27 cellular contexts compared by ENCODE assay signal in genomic region chr4:113998026-113998425, GRCh38. TPM values are rescaled to one million over a fixed set of nuclear protein-coding genes. Genes with fewer than 3 reads are reported as not detected.
"Had no signal": no experiment of that assay in that cellular context is flagged by ENCODE, and none has a peak within 500 bp of the region (broad histone marks: within the 10 kb centered on the region; RNA-seq: fewer than 3 reads in every experiment).

No MANE protein-coding gene starts in this region.

- H3K36me3 Mint-ChIP-seq: activated naive CD8-positive, alpha-beta T cell treated with anti-CD3 and anti-CD28 coated beads for 36 hours; brain; naive thymus-derived CD4-positive, alpha-beta T cell had no signal

- H3K4me1 ChIP-seq: adrenal gland, esophagus muscularis mucosa, heart right ventricle, right lobe of liver, upper lobe of left lung had no signal

- H3K9me3 ChIP-seq: adrenal gland, ascending aorta, esophagus muscularis mucosa, heart right ventricle, ovary, right lobe of liver, thoracic aorta, upper lobe of left lung, vagina had no signal

- H3K4me3 ChIP-seq: adrenal gland, ascending aorta, cardiac muscle cell, esophagus muscularis mucosa, heart right ventricle, ovary, right lobe of liver, thoracic aorta, upper lobe of left lung, vagina had no signal

- H3K27me3 ChIP-seq: adrenal gland, ascending aorta, cardiac muscle cell, esophagus muscularis mucosa, heart right ventricle, ovary, right lobe of liver, upper lobe of left lung, vagina had no signal

- DNase-seq: activated B cell treated with CpG ODN at 0.5 μM for 24 hours; activated CD4-positive, alpha-beta T cell treated with anti-CD3 and anti-CD28 coated beads for 4 hours; activated CD4-positive, alpha-beta T cell treated with anti-CD3 and anti-CD28 coated beads, Interleukin-2, amount 50 U/mL, for 4 hours; activated effector memory CD4-positive, alpha-beta T cell treated with anti-CD3 and anti-CD28 coated beads, Interleukin-2, amount 50 U/mL, for 16 hours; activated naive CD4-positive, alpha-beta T cell treated with anti-CD3 and anti-CD28 coated beads for 36 hours; activated naive CD8-positive, alpha-beta T cell treated with anti-CD3 and anti-CD28 coated beads for 36 hours; activated T-cell treated with anti-CD3 and anti-CD28 coated beads for 4 hours; activated T-cell treated with anti-CD3 and anti-CD28 coated beads, Interleukin-2, amount 50 U/mL, for 72 hours; adrenal gland; foreskin melanocyte; heart right ventricle; left ventricle myocardium superior; naive thymus-derived CD4-positive, alpha-beta T cell; ovary; right lobe of liver; stimulated activated CD4-positive, alpha-beta T cell treated with anti-CD3 and anti-CD28 coated beads, Interleukin-4, amount 100 ng/mL, for 1 hour; T-helper 2 cell; upper lobe of left lung had no signal

- H3K4me3 Mint-ChIP-seq: activated B cell treated with CpG ODN at 0.5 μM for 24 hours; activated naive CD4-positive, alpha-beta T cell treated with anti-CD3 and anti-CD28 coated beads for 36 hours; activated naive CD8-positive, alpha-beta T cell treated with anti-CD3 and anti-CD28 coated beads for 36 hours; activated T-cell treated with anti-CD3 and anti-CD28 coated beads, Interleukin-2, amount 50 U/mL, for 72 hours; brain; dendritic cell treated with granulocyte-macrophage colony-stimulating factor and Interleukin-4, amounts not matched to agents 40 ng/mL and 50 ng/mL, for 4 days; naive thymus-derived CD4-positive, alpha-beta T cell; stimulated activated naive CD8-positive, alpha-beta T cell treated with anti-CD3 and anti-CD28 coated beads, Interleukin-15, Interleukin-2, amounts not matched to agents 100 ng/mL and 50 ng/mL, for 24 hours had no signal

- H3K4me1 Mint-ChIP-seq: activated B cell treated with CpG ODN at 0.5 μM for 24 hours had no signal

- H3K36me3 ChIP-seq: adrenal gland, ascending aorta, cardiac muscle cell, esophagus muscularis mucosa, heart right ventricle, ovary, right lobe of liver, thoracic aorta, upper lobe of left lung, vagina had no signal

- H3K9me3 Mint-ChIP-seq: activated B cell treated with CpG ODN at 0.5 μM for 24 hours; activated naive CD4-positive, alpha-beta T cell treated with anti-CD3 and anti-CD28 coated beads for 36 hours; activated naive CD8-positive, alpha-beta T cell treated with anti-CD3 and anti-CD28 coated beads for 36 hours; activated T-cell treated with anti-CD3 and anti-CD28 coated beads, Interleukin-2, amount 50 U/mL, for 72 hours; brain; dendritic cell treated with granulocyte-macrophage colony-stimulating factor and Interleukin-4, amounts not matched to agents 40 ng/mL and 50 ng/mL, for 4 days; naive thymus-derived CD4-positive, alpha-beta T cell; stimulated activated naive CD8-positive, alpha-beta T cell treated with anti-CD3 and anti-CD28 coated beads, Interleukin-15, Interleukin-2, amounts not matched to agents 100 ng/mL and 50 ng/mL, for 24 hours had no signal

- ATAC-seq: activated T-cell treated with anti-CD3 and anti-CD28 coated beads, Interleukin-2, amount 50 U/mL, for 72 hours; naive thymus-derived CD4-positive, alpha-beta T cell; right lobe of liver had no signal

- H3K27ac Mint-ChIP-seq: activated B cell treated with CpG ODN at 0.5 μM for 24 hours; activated naive CD4-positive, alpha-beta T cell treated with anti-CD3 and anti-CD28 coated beads for 36 hours; activated naive CD8-positive, alpha-beta T cell treated with anti-CD3 and anti-CD28 coated beads for 36 hours; activated T-cell treated with anti-CD3 and anti-CD28 coated beads, Interleukin-2, amount 50 U/mL, for 72 hours; brain; dendritic cell treated with granulocyte-macrophage colony-stimulating factor and Interleukin-4, amounts not matched to agents 40 ng/mL and 50 ng/mL, for 4 days; naive thymus-derived CD4-positive, alpha-beta T cell; progenitor cell of endocrine pancreas; stimulated activated naive CD8-positive, alpha-beta T cell treated with anti-CD3 and anti-CD28 coated beads, Interleukin-15, Interleukin-2, amounts not matched to agents 100 ng/mL and 50 ng/mL, for 24 hours had no signal

- H3K27ac ChIP-seq: adrenal gland, ascending aorta, cardiac muscle cell, esophagus muscularis mucosa, heart right ventricle, ovary, right lobe of liver, thoracic aorta, upper lobe of left lung, vagina had no signal

- H3K27me3 Mint-ChIP-seq: activated naive CD8-positive, alpha-beta T cell treated with anti-CD3 and anti-CD28 coated beads for 36 hours; stimulated activated naive CD8-positive, alpha-beta T cell treated with anti-CD3 and anti-CD28 coated beads, Interleukin-15, Interleukin-2, amounts not matched to agents 100 ng/mL and 50 ng/mL, for 24 hours had no signal

RNA-seq across cellular contexts. Expression of gene ARSJ, which starts 18.6 kb away (rescaled TPM):
- total RNA-seq: activated B cell treated with CpG ODN at 0.5 μM for 24 hours; activated naive CD8-positive, alpha-beta T cell treated with anti-CD3 and anti-CD28 coated beads for 36 hours; activated T-cell treated with anti-CD3 and anti-CD28 coated beads, Interleukin-2, amount 50 U/mL, for 72 hours had no signal
- polyA plus RNA-seq: cardiac muscle cell had no signal
